In the genomic region with DNA sequence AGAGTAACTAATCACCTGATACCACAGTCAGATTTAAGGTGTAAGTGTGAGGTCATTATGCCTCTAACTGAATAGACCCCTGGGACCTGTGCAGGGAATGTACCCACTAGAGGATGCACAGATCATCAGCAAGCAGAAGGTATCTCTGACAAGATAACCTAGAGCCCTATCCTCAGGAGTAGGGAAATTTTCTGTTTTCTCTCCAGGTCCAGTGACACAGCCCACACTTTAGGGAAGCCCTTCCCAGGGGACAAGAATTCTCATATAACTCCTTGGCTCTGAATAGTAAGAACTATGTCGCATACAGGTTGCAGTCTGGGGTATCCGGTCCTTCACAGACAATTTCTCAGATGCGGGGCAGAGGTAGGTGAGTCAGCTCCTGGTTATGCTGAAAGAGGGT, we compare ENCODE assay signal across 28 cellular contexts. TPM values are rescaled to one million over a fixed set of nuclear protein-coding genes. Genes with fewer than 3 reads are reported as not detected.
"Had no signal": no experiment of that assay in that cellular context is flagged by ENCODE, and none has a peak within 500 bp of the region (broad histone marks: within the 10 kb centered on the region; RNA-seq: fewer than 3 reads in every experiment).

A gene (plus strand): TSS at position 301 of the 400 bp plus-strand sequence. CDS start 7,569 bp downstream, outside the sequence.

- H3K27me3 ChIP-seq: neutrophil, right lobe of liver, sigmoid colon, stomach, thyroid gland, tibial nerve, upper lobe of left lung, vagina had no signal

- H3K79me2 ChIP-seq: parathyroid adenoma had no signal

- H3K4me3 ChIP-seq: psoas muscle, right lobe of liver, sigmoid colon, stomach, thoracic aorta, thyroid gland, tibial nerve, upper lobe of left lung, vagina had no signal

- H3K9me3 Mint-ChIP-seq: naive B cell; naive thymus-derived CD8-positive, alpha-beta T cell; natural killer cell treated with Interleukin-12 subunit alpha and Interleukin-12 subunit beta and Interleukin-15 and Interleukin-18, amount 100 ng/mL, for 72 hours; nephron progenitor cell; neural crest cell; stimulated activated memory B cell treated with anti-CD40 and anti-IgM and Interleukin-4, amounts not matched to agents 10 μg/mL and 1 μg/mL and 100 μg/mL, for 72 hours had no signal

- H3K9ac ChIP-seq: parathyroid adenoma had no signal

- H3K4me3 Mint-ChIP-seq: naive B cell; naive thymus-derived CD8-positive, alpha-beta T cell; natural killer cell treated with Interleukin-12 subunit alpha and Interleukin-12 subunit beta and Interleukin-15 and Interleukin-18, amount 100 ng/mL, for 72 hours; nephron progenitor cell; neural crest cell; stimulated activated memory B cell treated with anti-CD40 and anti-IgM and Interleukin-4, amounts not matched to agents 10 μg/mL and 1 μg/mL and 100 μg/mL, for 72 hours had no signal

- H3K36me3 ChIP-seq: neutrophil, right lobe of liver, sigmoid colon, stomach, thoracic aorta, thyroid gland, tibial nerve, upper lobe of left lung, vagina had no signal

- H3K4me1 ChIP-seq: parathyroid adenoma, psoas muscle, right lobe of liver, sigmoid colon, stomach, thyroid gland, tibial nerve, upper lobe of left lung, vagina had no signal

- H3K27ac ChIP-seq: neutrophil, parathyroid adenoma, psoas muscle, right lobe of liver, sigmoid colon, stomach, thoracic aorta, thyroid gland, tibial nerve, upper lobe of left lung, vagina had no signal

- DNase-seq: naive B cell; naive thymus-derived CD8-positive, alpha-beta T cell; nephron progenitor cell; nucleus accumbens; posterior cingulate gyrus; psoas muscle; right cardiac atrium; right lobe of liver; sigmoid colon; small intestine; stimulated activated CD4-positive, alpha-beta T cell treated with anti-CD3 and anti-CD28 coated beads, Interleukin-15, amount 100 ng/mL, for 24 hours; stimulated activated CD4-positive, alpha-beta T cell treated with anti-CD3 and anti-CD28 coated beads, Interleukin-2, amount 100 ng/mL, for 24 hours; stimulated activated CD4-positive, alpha-beta T cell treated with anti-CD3 and anti-CD28 coated beads, Interleukin-2, amount 100 ng/mL, for 48 hours; stimulated activated CD4-positive, alpha-beta T cell treated with anti-CD3 and anti-CD28 coated beads, Interleukin-4, amount 100 ng/mL, for 24 hours; stimulated activated naive CD4-positive, alpha-beta T cell treated with Interleukin-2 at 50 U/mL for 16 hours; stomach; thyroid gland; trophoblast cell; upper lobe of left lung had no signal

- H3K4me1 Mint-ChIP-seq: naive B cell; naive thymus-derived CD8-positive, alpha-beta T cell; nephron progenitor cell; neural crest cell; stimulated activated memory B cell treated with anti-CD40 and anti-IgM and Interleukin-4, amounts not matched to agents 10 μg/mL and 1 μg/mL and 100 μg/mL, for 72 hours had no signal

- ATAC-seq: naive thymus-derived CD8-positive, alpha-beta T cell; psoas muscle; right cardiac atrium; right lobe of liver; stimulated activated memory B cell treated with anti-CD40 and anti-IgM and Interleukin-4, amounts not matched to agents 10 μg/mL and 1 μg/mL and 100 μg/mL, for 72 hours had no signal

- H3K27ac Mint-ChIP-seq: naive B cell; naive thymus-derived CD8-positive, alpha-beta T cell; natural killer cell treated with Interleukin-12 subunit alpha and Interleukin-12 subunit beta and Interleukin-15 and Interleukin-18, amount 100 ng/mL, for 72 hours; nephron progenitor cell; progenitor cell of endocrine pancreas; stimulated activated memory B cell treated with anti-CD40 and anti-IgM and Interleukin-4, amounts not matched to agents 10 μg/mL and 1 μg/mL and 100 μg/mL, for 72 hours had no signal

RNA-seq across cellular contexts. Expression of the gene that starts here (rescaled TPM):
- polyA plus RNA-seq: naive thymus-derived CD8-positive, alpha-beta T cell; psoas muscle; right cardiac atrium; sigmoid colon; small intestine; stomach had no signal
